Comparison of ENCODE assay signal across 34 cellular contexts in genomic region chr10:5042922-5043321, GRCh38. TPM values are rescaled to one million over a fixed set of nuclear protein-coding genes. Genes with fewer than 3 reads are reported as not detected.
"Had no signal": no experiment of that assay in that cellular context is flagged by ENCODE, and none has a peak within 500 bp of the region (broad histone marks: within the 10 kb centered on the region; RNA-seq: fewer than 3 reads in every experiment).

No MANE protein-coding gene starts in this region.

- H3K27me3 Mint-ChIP-seq: activated CD4-positive, alpha-beta T cell treated with anti-CD3 and anti-CD28 coated beads, Interleukin-2, amount 10 ng/mL, durations not matched to agents 24 days and 14 days; activated CD8-positive, alpha-beta T cell treated with anti-CD3 and anti-CD28 coated beads for 36 hours; activated naive CD8-positive, alpha-beta T cell treated with anti-CD3 and anti-CD28 coated beads for 36 hours had no signal

- H3K27me3 ChIP-seq: ascending aorta, cardiac muscle cell, MG63 had no signal

- H3K9me3 ChIP-seq: ascending aorta had no signal

- H3K27ac ChIP-seq: ascending aorta, cardiac muscle cell, PC-9, RWPE1, VCaP had no signal

- H3K9me3 Mint-ChIP-seq: activated B cell treated with CpG ODN at 0.5 μM for 24 hours; activated CD4-positive, alpha-beta T cell treated with anti-CD3 and anti-CD28 coated beads, Interleukin-2, amount 10 ng/mL, durations not matched to agents 24 days and 14 days; activated CD8-positive, alpha-beta T cell treated with anti-CD3 and anti-CD28 coated beads for 36 hours; activated naive CD8-positive, alpha-beta T cell treated with anti-CD3 and anti-CD28 coated beads for 36 hours; activated T-cell treated with anti-CD3 and anti-CD28 coated beads, Interleukin-2, amount 50 U/mL, for 72 hours had no signal

- ATAC-seq: activated CD8-positive, alpha-beta T cell treated with anti-CD3 and anti-CD28 coated beads for 36 hours; activated T-cell treated with anti-CD3 and anti-CD28 coated beads, Interleukin-2, amount 50 U/mL, for 72 hours; activated T-helper 17 cell treated with anti-CD3 and anti-CD28 coated beads, Interleukin-2, amount 50 U/mL, for 72 hours; Right ventricle myocardium inferior had no signal

- H3K36me3 Mint-ChIP-seq: activated naive CD8-positive, alpha-beta T cell treated with anti-CD3 and anti-CD28 coated beads for 36 hours had no signal

- H3K4me3 Mint-ChIP-seq: activated B cell treated with CpG ODN at 0.5 μM for 24 hours; activated CD4-positive, alpha-beta T cell treated with anti-CD3 and anti-CD28 coated beads, Interleukin-2, amount 10 ng/mL, durations not matched to agents 24 days and 14 days; activated CD8-positive, alpha-beta T cell treated with anti-CD3 and anti-CD28 coated beads for 36 hours; activated naive CD8-positive, alpha-beta T cell treated with anti-CD3 and anti-CD28 coated beads for 36 hours; activated T-cell treated with anti-CD3 and anti-CD28 coated beads, Interleukin-2, amount 50 U/mL, for 72 hours; activated T-helper 17 cell treated with anti-CD3 and anti-CD28 coated beads, Interleukin-2, amount 50 U/mL, for 72 hours had no signal

- H3K27ac Mint-ChIP-seq: activated B cell treated with CpG ODN at 0.5 μM for 24 hours; activated CD4-positive, alpha-beta T cell treated with anti-CD3 and anti-CD28 coated beads, Interleukin-2, amount 10 ng/mL, durations not matched to agents 24 days and 14 days; activated CD8-positive, alpha-beta T cell treated with anti-CD3 and anti-CD28 coated beads for 36 hours; activated naive CD8-positive, alpha-beta T cell treated with anti-CD3 and anti-CD28 coated beads for 36 hours; activated T-cell treated with anti-CD3 and anti-CD28 coated beads, Interleukin-2, amount 50 U/mL, for 72 hours; activated T-helper 17 cell treated with anti-CD3 and anti-CD28 coated beads, Interleukin-2, amount 50 U/mL, for 72 hours had no signal

- H3K4me1 Mint-ChIP-seq: activated B cell treated with CpG ODN at 0.5 μM for 24 hours; activated naive CD8-positive, alpha-beta T cell treated with anti-CD3 and anti-CD28 coated beads for 36 hours; activated T-helper 17 cell treated with anti-CD3 and anti-CD28 coated beads, Interleukin-2, amount 50 U/mL, for 72 hours had no signal

- DNase-seq: activated B cell treated with CpG ODN at 0.5 μM for 24 hours; activated CD4-positive, alpha-beta T cell treated with anti-CD3 and anti-CD28 coated beads for 1 hour; activated CD4-positive, alpha-beta T cell treated with anti-CD3 and anti-CD28 coated beads, Interleukin-2, amount 10 ng/mL, durations not matched to agents 24 days and 14 days; activated CD4-positive, alpha-beta T cell treated with anti-CD3 and anti-CD28 coated beads, Interleukin-2, amount 50 U/mL, for 4 hours; activated CD8-positive, alpha-beta T cell treated with anti-CD3 and anti-CD28 coated beads for 36 hours; activated effector memory CD4-positive, alpha-beta T cell treated with anti-CD3 and anti-CD28 coated beads, Interleukin-2, amount 50 U/mL, for 16 hours; activated naive CD4-positive, alpha-beta T cell; activated naive CD4-positive, alpha-beta T cell treated with anti-CD3 and anti-CD28 coated beads, Interleukin-2, amount 50 U/mL, for 16 hours; activated naive CD8-positive, alpha-beta T cell treated with anti-CD3 and anti-CD28 coated beads for 36 hours; activated T-cell treated with anti-CD3 and anti-CD28 coated beads, Interleukin-2, amount 50 U/mL, for 1 hour; activated T-cell treated with anti-CD3 and anti-CD28 coated beads, Interleukin-2, amount 50 U/mL, for 72 hours; amygdala; KG1; MG63; NCI-H1048; NCI-H1694 treated with DMSO at 0.1 percent for 48 hours; NCI-H2029; NCI-H345; NCI-H526; PC-9; SIG-M5; SW 1271; T-helper 1 cell; T-helper 2 cell; T-helper 9 cell had no signal

- H3K4me3 ChIP-seq: ascending aorta, cardiac muscle cell, MG63, PC-9 had no signal

- H3K36me3 ChIP-seq: ascending aorta, cardiac muscle cell, MG63 had no signal

RNA-seq across cellular contexts. Expression of gene AKR1C2, which starts 39.3 kb away (rescaled TPM):
- total RNA-seq: activated B cell treated with CpG ODN at 0.5 μM for 24 hours; activated CD4-positive, alpha-beta T cell treated with anti-CD3 and anti-CD28 coated beads, Interleukin-2, amount 10 ng/mL, durations not matched to agents 24 days and 14 days; activated CD8-positive, alpha-beta memory T cell treated with anti-CD3 and anti-CD28 coated beads for 36 hours; activated CD8-positive, alpha-beta T cell treated with anti-CD3 and anti-CD28 coated beads for 36 hours; activated naive CD8-positive, alpha-beta T cell treated with anti-CD3 and anti-CD28 coated beads for 36 hours; activated T-helper 17 cell treated with anti-CD3 and anti-CD28 coated beads, Interleukin-2, amount 50 U/mL, for 72 hours; OCI-LY7; SK-MEL-5 had no signal

RNA-seq across cellular contexts. Expression of gene AKR1C3, which starts 51.3 kb away (rescaled TPM):
- total RNA-seq: activated B cell treated with CpG ODN at 0.5 μM for 24 hours; activated CD4-positive, alpha-beta T cell treated with anti-CD3 and anti-CD28 coated beads, Interleukin-2, amount 10 ng/mL, durations not matched to agents 24 days and 14 days; activated CD8-positive, alpha-beta memory T cell treated with anti-CD3 and anti-CD28 coated beads for 36 hours; OCI-LY7; SK-MEL-5 had no signal
